8 cellular contexts compared by ENCODE assay signal in the genomic region with DNA sequence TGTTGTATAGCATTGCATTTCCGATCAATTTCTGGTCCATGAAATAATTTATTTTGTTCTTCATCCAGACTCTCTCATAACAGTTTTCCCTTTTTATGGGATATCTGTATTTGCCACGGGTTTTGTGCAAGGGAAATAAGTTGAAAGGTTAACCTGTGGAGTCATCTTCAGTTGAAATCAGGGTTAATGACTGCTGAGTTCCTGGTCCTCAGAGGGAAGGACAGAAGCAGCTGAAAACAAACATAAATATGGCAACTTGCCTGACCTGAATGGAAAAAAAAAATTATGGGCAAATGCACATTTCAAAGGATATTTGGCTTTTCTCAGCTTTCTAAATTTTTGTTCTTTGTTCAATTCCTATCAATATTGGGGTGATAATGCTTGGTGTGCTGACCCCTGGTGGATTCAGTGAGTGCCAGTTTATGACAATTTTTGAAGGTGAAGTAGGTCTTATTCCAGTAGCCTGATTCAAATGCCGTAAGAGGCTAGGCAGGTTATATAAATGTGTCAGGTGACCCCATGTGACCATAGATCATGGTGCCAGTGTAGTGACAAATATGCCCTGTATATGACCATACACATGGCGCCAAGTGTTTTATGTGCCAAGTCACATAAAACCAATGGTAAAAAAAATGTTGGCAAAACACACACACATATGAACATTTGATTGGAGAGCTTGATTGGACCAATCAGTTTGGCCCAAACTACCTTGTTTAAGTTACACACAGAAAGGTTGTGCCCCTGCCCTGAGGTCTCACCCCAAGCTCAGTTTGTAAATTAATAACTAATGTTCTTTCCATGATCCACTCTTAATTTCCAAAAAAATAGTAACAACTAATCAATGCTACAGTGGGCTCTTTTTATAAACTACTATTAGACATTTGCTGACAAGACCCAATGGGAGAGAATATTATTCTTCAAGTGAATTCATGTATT. TPM values are rescaled to one million over a fixed set of nuclear protein-coding genes. Genes with fewer than 3 reads are reported as not detected.
DNase-seq lines count a peak whose midpoint lies in the region; ATAC-seq and TF ChIP-seq lines count a peak whose summit lies in the region.

No MANE protein-coding gene starts in this region.

- POLR2A ChIA-PET in BJ (lab: Charles Lee), result no interaction called here

- 0 out of 2 replicates have a peak, but pooled peaks cover under 1% of the 10 kb centered on the region for H3K27me3 ChIP-seq in BJ (ENCODE audit: control insufficient read depth, insufficient read depth, low read length)
- H3K27me3 ChIP-seq in foreskin keratinocyte, result no peaks in the 10 kb centered on the region
- no peaks in the 10 kb centered on the region for H3K27me3 ChIP-seq in transverse colon

- WGBS in transverse colon (ENCODE audit: low coverage in 1 of 2), 2 donors, result 39 to 54% methylated on average over 3 to 4 of the region's 4 CpGs

- no peak for TF ChIP-seq EP300 in transverse colon (IDR thresholded peaks at IDR 0.05; ENCODE audit: low read depth)

- in situ Hi-C loops in transverse colon (cut with MboI; ENCODE audit: low pct_ligation_motif_present in 1 of 4, low pct_unique_long_range_greater_than_20kb in 1 of 4, low sequenced_read_pairs in 3 of 4), result no loop called here

- TF ChIP-seq CTCF in BJ (IDR thresholded peaks at IDR 0.05; ENCODE audit: insufficient read depth, low read depth, low read length) (peak; percentile 69), GM20000 (IDR thresholded peaks at IDR 0.05; ENCODE audit: extremely low read depth, missing control alignments) (peak; percentile 41), foreskin keratinocyte (conservative IDR thresholded peaks at IDR 0.05) (peak; percentile 79), transverse colon (IDR thresholded peaks at IDR 0.05) (peak in 3 of 5 experiments; percentile 25 to 31 (median 26))

- H3K4me3 ChIP-seq in BJ (ENCODE audit: low read depth, low read length) (no peak overlapping the region), SK-N-MC (no peak overlapping the region), transverse colon (no peak overlapping the region)

- no peaks in the 10 kb centered on the region for H3K36me3 ChIP-seq in BJ (ENCODE audit: control insufficient read depth, insufficient read depth, low read length)
- H3K36me3 ChIP-seq in SK-N-MC (ENCODE audit: insufficient read depth, low read length), result no peaks in the 10 kb centered on the region
- H3K36me3 ChIP-seq in transverse colon, result no peaks in the 10 kb centered on the region

- DNase-seq in BJ (ENCODE audit: low read depth), result no peak
- DNase-seq in GM20000 (ENCODE audit: low spot score), result peak; percentile 42
- DNase-seq in SK-N-MC (ENCODE audit: low read depth, low spot score), result no peak
- DNase-seq in foreskin keratinocyte, result no peak
- no peak for DNase-seq in transverse colon
- no peak for DNase-seq in activated CD4-positive, alpha-beta T cell treated with anti-CD3 and anti-CD28 coated beads, Interleukin-2, amount 50 U/mL, for 48 hours

- intact Hi-C loops in transverse colon (cut with DNase I; ENCODE audit: low total_unique reads), result loop anchor here (10.0 kb wide), 1 partner anchor 95 kb away; no protein-coding TSS in a partner anchor

- no peak for TF ChIP-seq POLR2A in transverse colon (IDR thresholded peaks at IDR 0.05)

- H3K9me3 ChIP-seq in SK-N-MC (ENCODE audit: low read depth, low read length) (no peaks in the 10 kb centered on the region), transverse colon (no peaks in the 10 kb centered on the region)

- CTCF ChIA-PET in BJ (lab: Yijun Ruan, JAX), result interaction anchor here (0.6 to 3.1 kb wide), 17 partner anchors 9 to 482 kb away, joined by 3 to 17 read pairs (median 3); no protein-coding TSS in a partner anchor

- no peak overlapping the region for H3K27ac ChIP-seq in SK-N-MC
- no peak overlapping the region for H3K27ac ChIP-seq in foreskin keratinocyte
- no peak overlapping the region for H3K27ac ChIP-seq in transverse colon

- ATAC-seq in foreskin keratinocyte (peak; percentile 68), GM21515 (IDR thresholded peaks at IDR 0.05; ENCODE audit: unreplicated experiment) (no peak), GM18873 (IDR thresholded peaks at IDR 0.05; ENCODE audit: low FRiP score, unreplicated experiment) (no peak)

- H3K4me1 ChIP-seq in foreskin keratinocyte (no peaks in the 10 kb centered on the region), transverse colon (no peaks in the 10 kb centered on the region)

- peak overlapping the region; percentile 26 for H3K9ac ChIP-seq in SK-N-MC (ENCODE audit: insufficient read length)

RNA-seq across cellular contexts. Expression of a gene that starts 47.6 kb away (rescaled TPM):
- polyA plus RNA-seq in BJ (2011; rRNA removed) (0.04 TPM in 1 of 2 replicates, not detected in the other), foreskin keratinocyte (not detected in 2 replicates)
- polyA minus RNA-seq in BJ (2011; rRNA and poly(A)+ RNA removed), result not detected in 2 replicates
- total RNA-seq in foreskin keratinocyte (not detected in 2 replicates), transverse colon (under 1 TPM in 3 of 4 donors, not detected in 1; 0.41 to 0.95 (median 0.60) TPM)

Comparison
In these comparisons a context has a peak if more than half of its experiments do, and no peak if none do; other contexts are left out.
1. CTCF ChIP-seq: peak in every context shown above with its lines; median percentile 79 in foreskin keratinocyte; 69 in BJ; 41 in GM20000; 26 in transverse colon.